In genomic region chr3:45657853-45658252, GRCh38 we compare ENCODE assay signal across 17 cellular contexts. TPM values are rescaled to one million over a fixed set of nuclear protein-coding genes. Genes with fewer than 3 reads are reported as not detected.
DNase-seq lines count a peak whose midpoint lies in the region; ATAC-seq, FAIRE-seq and TF ChIP-seq lines count a peak whose summit lies in the region.
"Had no signal": no experiment of that assay in that cellular context is flagged by ENCODE, and none has a peak within 500 bp of the region (broad histone marks: within the 10 kb centered on the region; RNA-seq: fewer than 3 reads in every experiment).

No MANE protein-coding gene starts in this region.

- H3K36me3 Mint-ChIP-seq in osteocyte (ENCODE audit: unreplicated experiment) (no peaks in the 10 kb centered on the region), endodermal cell (ENCODE audit: low read depth) (peaks cover 31% of the 10 kb centered on the region)
- peaks cover 8% of the 10 kb centered on the region for H3K36me3 Mint-ChIP-seq in CD8-positive, alpha-beta T cell

- RAD21 ChIA-PET in GM12878 (lab: Charles Lee; ENCODE audit: unreplicated experiment) = interaction anchor here (1.5 to 5.0 kb wide), 4 partner anchors 45 to 145 kb away, joined by 4 to 63 read pairs (median 13); partner anchors contain the start of gene LIMD1

- H3K27ac Mint-ChIP-seq in osteocyte (ENCODE audit: unreplicated experiment) (no peak overlapping the region), endodermal cell (no peak overlapping the region)
- H3K27ac Mint-ChIP-seq in CD8-positive, alpha-beta T cell = no peak overlapping the region
- H3K27ac Mint-ChIP-seq: activated naive CD4-positive, alpha-beta T cell treated with anti-CD3 and anti-CD28 coated beads, Interleukin-2, amount 10 ng/mL, durations not matched to agents 7 days and 5 days had no signal

- DNase-seq in GM12878 (ENCODE audit: low read depth, low spot score) (peak; percentile 75), osteocyte (ENCODE audit: extremely low spot score, unreplicated experiment) (no peak), endodermal cell (no peak), amniotic stem cell (lab: John Stamatoyannopoulos, UW) (no peak)
- no peak for DNase-seq in CD8-positive, alpha-beta T cell
- DNase-seq: activated naive CD4-positive, alpha-beta T cell treated with anti-CD3 and anti-CD28 coated beads, Interleukin-2, amount 10 ng/mL, durations not matched to agents 7 days and 5 days; DMS53; gastrocnemius medialis; small intestine; WERI-Rb-1 had no signal

- H3K9ac ChIP-seq in GM12878 (ENCODE audit: control insufficient read depth, insufficient read depth, low read length) (no peak overlapping the region), endodermal cell (ENCODE audit: extremely low read depth, low read length, poor library complexity, severe bottlenecking) (no peak overlapping the region)
- H3K9ac ChIP-seq: BLaER1 had no signal

- peaks cover 9% of the 10 kb centered on the region for H3K79me2 ChIP-seq in GM12878 (ENCODE audit: control insufficient read depth, insufficient read depth, low read length)

- peak; percentile 78 for FAIRE-seq in GM12878 (lab: Jason Lieb, UNC)
- FAIRE-seq: endometrium, small intestine had no signal

- no peak overlapping the region for H3K4me3 ChIP-seq in GM12878
- H3K4me3 ChIP-seq in endodermal cell (ENCODE audit: low read length) = no peak overlapping the region
- no peak overlapping the region for H3K4me3 ChIP-seq in CD8-positive, alpha-beta T cell (ENCODE audit: low read depth, low read length)
- H3K4me3 ChIP-seq: BLaER1, gastrocnemius medialis, SJSA1 had no signal

- intact Hi-C loops in GM12878 (cut with micrococcal nuclease; ENCODE audit: unreplicated experiment) = loop anchor here (2.0 to 5.0 kb wide), 3 partner anchors 46 to 621 kb away; no protein-coding TSS in a partner anchor
- intact Hi-C loops in CD8-positive, alpha-beta T cell (cut with DNase I, micrococcal nuclease) = loop anchor here in 1 of 2 experiments (10.0 kb wide), 1 partner anchor 453 kb away; no protein-coding TSS in a partner anchor

- H4K20me1 ChIP-seq in GM12878 (ENCODE audit: control insufficient read depth, insufficient read depth) = no peaks in the 10 kb centered on the region; the same call in 1 of the 2 replicates

- H2AFZ ChIP-seq in GM12878 (ENCODE audit: control insufficient read depth, low read depth, low read length) = no peak overlapping the region

- BruUV-seq in GM12878 (replicated peaks; lab: Mats Ljungman, UMichigan) = TSS peak; percentile 42

- no peak for TF ChIP-seq POLR2A in GM12878 (IDR thresholded peaks at IDR 0.05; ENCODE audit: low read depth, low read length)

- CTCF ChIA-PET in GM12878 (lab: Yijun Ruan, JAX) = interaction anchor here (0.6 to 7.4 kb wide), 18 partner anchors 12 to 617 kb away, joined by 3 to 88 read pairs (median 8); no protein-coding TSS in a partner anchor
- CTCF ChIA-PET in CD8-positive, alpha-beta T cell (lab: Charles Lee) = interaction anchor here (2.5 to 11.9 kb wide), 6 partner anchors 8 to 621 kb away, joined by 12 to 256 read pairs (median 24); no protein-coding TSS in a partner anchor

- peaks cover 2 to 3% of the 10 kb centered on the region in 2 experiments; a peak in 3 of 4 replicates for H3K36me3 ChIP-seq in GM12878 (ENCODE audit: control insufficient read depth in 2 of 2, insufficient read depth in 2 of 2, low read length in 1 of 2)
- peaks cover 24% of the 10 kb centered on the region for H3K36me3 ChIP-seq in endodermal cell (ENCODE audit: control insufficient read depth, insufficient read depth, low read length)
- no peaks in the 10 kb centered on the region for H3K36me3 ChIP-seq in CD8-positive, alpha-beta T cell (ENCODE audit: insufficient read depth, low read length)
- H3K36me3 ChIP-seq: gastrocnemius medialis, WERI-Rb-1 had no signal

- H3K9me3 ChIP-seq in GM12878 (replicated peaks; ENCODE audit: control insufficient read depth, insufficient read depth, low read length) (no peaks in the 10 kb centered on the region), endodermal cell (ENCODE audit: control insufficient read depth, low read length) (peaks cover 23% of the 10 kb centered on the region)
- H3K9me3 ChIP-seq in CD8-positive, alpha-beta T cell (ENCODE audit: low read length) = no peaks in the 10 kb centered on the region
- H3K9me3 ChIP-seq: BLaER1, gastrocnemius medialis, SJSA1 had no signal

- SMC1A ChIA-PET in GM12878 (lab: Charles Lee; ENCODE audit: uncharacterized antibody, unreplicated experiment) = interaction anchor here (0.5 to 4.7 kb wide), 8 partner anchors 34 to 616 kb away, joined by 3 to 47 read pairs (median 6); no protein-coding TSS in a partner anchor

- WGBS in GM12878 (ENCODE audit: insufficient coverage, insufficient replicate concordance, low lambda C conversion rate, missing lambda C conversion rate) = 1% methylated on average over 4 of the region's 4 CpGs
- WGBS in endodermal cell (ENCODE audit: insufficient coverage in 1 of 2, insufficient read length in 1 of 2), 2 experiments = 92 to 100% methylated on average over 1 to 4 of the region's 4 CpGs

- TF ChIP-seq EP300 in GM12878 (IDR thresholded peaks at IDR 0.05; ENCODE audit: borderline replicate concordance in 1 of 2, control insufficient read depth in 1 of 2, low read depth in 2 of 2, low read length in 2 of 2) = peak; percentile 75 to 89; a peak in 3 of 4 replicates

- peak overlapping the region; percentile 45 for H3K4me2 ChIP-seq in GM12878 (ENCODE audit: control insufficient read depth, insufficient read depth)
- H3K4me2 ChIP-seq: BLaER1 had no signal

- H3K27me3 ChIP-seq in GM12878 (replicated peaks in 1 of 2; ENCODE audit: control insufficient read depth in 2 of 2, insufficient read depth in 2 of 2, low read length in 1 of 2) (no peaks in the 10 kb centered on the region), endodermal cell (ENCODE audit: control insufficient read depth, insufficient read depth, low read length, poor library complexity, severe bottlenecking) (no peaks in the 10 kb centered on the region)
- H3K27me3 ChIP-seq in CD8-positive, alpha-beta T cell (ENCODE audit: insufficient read depth, low read length) = no peaks in the 10 kb centered on the region
- H3K27me3 ChIP-seq: BLaER1, gastrocnemius medialis, SJSA1 had no signal

- H3K4me1 ChIP-seq in GM12878 (ENCODE audit: control insufficient read depth, insufficient read depth, low read length) (peaks cover 33% of the 10 kb centered on the region), endodermal cell (ENCODE audit: control insufficient read depth, insufficient read depth, low read length) (no peaks in the 10 kb centered on the region)
- H3K4me1 ChIP-seq in CD8-positive, alpha-beta T cell (ENCODE audit: insufficient read depth, low read length) = no peaks in the 10 kb centered on the region

- H3K27me3 Mint-ChIP-seq in osteocyte (ENCODE audit: unreplicated experiment) (no peaks in the 10 kb centered on the region), endodermal cell (ENCODE audit: insufficient read depth) (no peaks in the 10 kb centered on the region)
- no peaks in the 10 kb centered on the region for H3K27me3 Mint-ChIP-seq in CD8-positive, alpha-beta T cell (ENCODE audit: low read depth)
- H3K27me3 Mint-ChIP-seq: activated naive CD4-positive, alpha-beta T cell treated with anti-CD3 and anti-CD28 coated beads, Interleukin-2, amount 10 ng/mL, durations not matched to agents 7 days and 5 days had no signal

- H3K27ac ChIP-seq in GM12878 (ENCODE audit: control insufficient read depth, insufficient read depth) = peak overlapping the region; percentile 57
- no peak overlapping the region for H3K27ac ChIP-seq in endodermal cell (ENCODE audit: low read depth, low read length)
- H3K27ac ChIP-seq in CD8-positive, alpha-beta T cell (ENCODE audit: low read depth, low read length) = no peak overlapping the region
- H3K27ac ChIP-seq: BLaER1, SJSA1, WERI-Rb-1 had no signal

- TF ChIP-seq RAD21 in GM12878 (IDR thresholded peaks at IDR 0.05; ENCODE audit: insufficient read depth, low read depth, low read length) = no peak

- H3K4me3 Mint-ChIP-seq in osteocyte (ENCODE audit: unreplicated experiment) (no peak overlapping the region), endodermal cell (no peak overlapping the region)
- H3K4me3 Mint-ChIP-seq in CD8-positive, alpha-beta T cell = no peak overlapping the region
- H3K4me3 Mint-ChIP-seq: activated naive CD4-positive, alpha-beta T cell treated with anti-CD3 and anti-CD28 coated beads, Interleukin-2, amount 10 ng/mL, durations not matched to agents 7 days and 5 days had no signal

- peaks cover 31% of the 10 kb centered on the region for H3K4me1 Mint-ChIP-seq in osteocyte (ENCODE audit: unreplicated experiment)
- peaks cover 6% of the 10 kb centered on the region for H3K4me1 Mint-ChIP-seq in endodermal cell
- H3K4me1 Mint-ChIP-seq in CD8-positive, alpha-beta T cell (ENCODE audit: low read depth) = peaks cover 14% of the 10 kb centered on the region

- no peak for TF ChIP-seq CTCF in GM12878 (IDR thresholded peaks at IDR 0.05 in 2 of 3, conservative IDR thresholded peaks at IDR 0.05 in 1 of 3; ENCODE audit: control insufficient read depth in 2 of 3, extremely low read depth in 1 of 3, insufficient read depth in 1 of 3, low read depth in 3 of 3, low read length in 3 of 3)
- no peak for TF ChIP-seq CTCF in osteocyte (IDR thresholded peaks at IDR 0.05)
- no peak for TF ChIP-seq CTCF in endodermal cell (conservative IDR thresholded peaks at IDR 0.05)
- TF ChIP-seq CTCF in CD8-positive, alpha-beta T cell (IDR thresholded peaks at IDR 0.05) = no peak

- H3K9me3 Mint-ChIP-seq in osteocyte (ENCODE audit: unreplicated experiment) = no peaks in the 10 kb centered on the region
- peaks cover 11% of the 10 kb centered on the region for H3K9me3 Mint-ChIP-seq in endodermal cell
- H3K9me3 Mint-ChIP-seq in CD8-positive, alpha-beta T cell = no peaks in the 10 kb centered on the region
- H3K9me3 Mint-ChIP-seq: activated naive CD4-positive, alpha-beta T cell treated with anti-CD3 and anti-CD28 coated beads, Interleukin-2, amount 10 ng/mL, durations not matched to agents 7 days and 5 days had no signal

- peak; percentile 60 for ATAC-seq in GM18867 (IDR thresholded peaks at IDR 0.05; ENCODE audit: unreplicated experiment)
- ATAC-seq in GM21515 (IDR thresholded peaks at IDR 0.05; ENCODE audit: unreplicated experiment) = peak; percentile 73
- peak; percentile 39 for ATAC-seq in HG03060 (IDR thresholded peaks at IDR 0.05; ENCODE audit: low read depth, unreplicated experiment)
- peak; percentile 82 for ATAC-seq in GM12878
- no peak for ATAC-seq in CD8-positive, alpha-beta T cell
- ATAC-seq: gastrocnemius medialis, HCT116 had no signal

- in situ Hi-C loops in GM12878 (cut with MboI) = loop anchor here (5.0 kb wide), 2 partner anchors 61 to 146 kb away; no protein-coding TSS in a partner anchor

- POLR2A ChIA-PET in GM12878 (lab: Charles Lee) = interaction anchor here (0.7 kb wide), 1 partner anchor 13 kb away, joined by 4 read pairs; no protein-coding TSS in a partner anchor
- POLR2A ChIA-PET in CD8-positive, alpha-beta T cell (lab: Charles Lee) = no interaction called here

RNA-seq across cellular contexts. Expression of gene SACM1L, which starts 31.3 kb away (rescaled TPM):
- total RNA-seq in GM12878 (2013; cell fraction: nucleolus; rRNA removed) = 184 and 189 TPM in 2 replicates
- 27.7 and 31.1 TPM in 2 replicates for total RNA-seq in GM12878 (2014; rRNA removed)
- 26.8 and 32.0 TPM in 2 replicates for total RNA-seq in GM12878 (2014; rRNA removed; fragmentation: Illumina TruSeq; extraction: Trizol)
- total RNA-seq in GM12878 (2021) = 33.0 and 33.1 TPM in 2 replicates
- polyA plus RNA-seq in GM12878 (2011; ENCODE audit: low read depth) = 10.2 TPM
- 48.3 and 65.0 TPM in 2 replicates for polyA plus RNA-seq in GM12878 (2011; rRNA removed)
- 12.2 and 12.4 TPM in 2 replicates for polyA plus RNA-seq in GM12878 (2011; cell fraction: cytosol; rRNA removed)
- 62.5 and 63.6 TPM in 2 replicates for polyA plus RNA-seq in GM12878 (2011; cell fraction: nucleus; rRNA removed)
- 17.8 and 20.9 TPM in 2 replicates for polyA plus RNA-seq in GM12878 (2012)
- polyA plus RNA-seq in GM12878 (2014; fragmentation: Illumina TruSeq; extraction: Trizol) = 28.4 and 34.2 TPM in 2 replicates
- 10 to 100 TPM; 16.5 to 20.7 TPM for polyA plus RNA-seq in GM12878 (2014; fragmentation: Nextera tagmentation; extraction: Ambion mirVana)
- 28.6 and 33.2 TPM in 2 replicates for polyA plus RNA-seq in GM12878 (2014; rRNA removed)
- polyA plus RNA-seq in GM12878 (2016; fragmentation: Nextera tagmentation; extraction: Ambion mirVana) = 10 to 100 TPM; 29.3 to 31.1 TPM
- 35.0 and 50.7 TPM in 2 replicates for polyA minus RNA-seq in GM12878 (2011; rRNA and poly(A)+ RNA removed)
- polyA minus RNA-seq in GM12878 (2011; cell fraction: cytosol; rRNA and poly(A)+ RNA removed) = 21.6 and 26.4 TPM in 2 replicates
- 56.2 and 78.6 TPM in 2 replicates for polyA minus RNA-seq in GM12878 (2011; cell fraction: nucleus; rRNA and poly(A)+ RNA removed)
- total RNA-seq in osteocyte = 38.3 and 40.8 TPM in 2 replicates
- 100 to 1,000 TPM; 149 to 161 TPM for total RNA-seq in endodermal cell
- polyA plus RNA-seq in endodermal cell (2013, experiment 1 of 2) = 63.0 TPM
- polyA plus RNA-seq in endodermal cell (2013, experiment 2 of 2) = 66.3 TPM
- total RNA-seq in CD8-positive, alpha-beta T cell = 10 to 100 TPM; 54.4 to 56.7 TPM
